ENCODE assay signal across 1 cellular context in genomic region chr2:188365058-188365641, GRCh38.
TF ChIP-seq lines count a peak whose summit lies in the region.

No MANE protein-coding gene starts in this region.

TF ChIP-seq in HepG2, 621 proteins besides CTCF, POLR2A, EP300 and RAD21 (continued from another document):
- TF ChIP-seq ZNF784 (CRISPR knock-in tag; IDR thresholded peaks at IDR 0.05; ENCODE audit: borderline replicate concordance) (no peak), MAFK (conservative IDR thresholded peaks at IDR 0.05 in 1 of 2, IDR thresholded peaks at IDR 0.05 in 1 of 2; ENCODE audit: low read length in 2 of 2) (peak; percentile 87 to 92)
